In the genomic region with DNA sequence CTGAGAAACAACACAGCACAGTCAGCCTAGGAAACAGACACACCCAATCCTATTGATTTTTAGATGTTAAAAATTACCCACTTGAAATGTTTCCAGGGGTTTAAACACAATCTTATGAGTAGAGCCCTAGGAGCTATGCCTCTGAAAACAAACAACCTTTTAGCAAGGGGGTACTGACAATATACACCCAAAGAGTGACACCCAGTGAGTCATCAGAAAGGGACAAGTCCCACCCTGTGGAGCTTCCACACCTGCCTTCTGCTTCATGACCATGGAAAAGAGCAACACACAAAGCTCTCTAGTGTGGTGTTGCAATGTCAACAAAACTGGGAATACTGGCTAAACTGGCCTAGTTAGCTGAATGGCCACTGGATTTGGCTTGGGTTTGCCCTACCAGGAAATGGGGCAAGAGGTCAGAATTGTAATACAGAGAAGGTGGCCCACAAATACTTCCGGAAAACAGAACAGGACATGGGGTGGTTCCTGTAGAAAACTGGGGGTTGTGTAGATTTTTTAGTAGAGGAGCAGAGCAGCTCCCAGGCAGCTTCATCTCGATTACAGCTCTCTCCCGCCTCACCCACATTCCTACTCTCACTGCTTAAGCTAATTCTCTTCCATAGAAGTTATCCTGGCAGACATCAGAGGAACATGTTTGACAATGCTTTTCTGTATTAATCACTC, we compare ENCODE assay signal across 12 cellular contexts.
DNase-seq lines count a peak whose midpoint lies in the region; ATAC-seq, FAIRE-seq and TF ChIP-seq lines count a peak whose summit lies in the region.
"Had no signal": no experiment of that assay in that cellular context is flagged by ENCODE, and none has a peak within 500 bp of the region (broad histone marks: within the 10 kb centered on the region; RNA-seq: fewer than 3 reads in every experiment).

No MANE protein-coding gene starts in this region.

- H4K20me1 ChIP-seq in hepatocyte (ENCODE audit: insufficient read depth, poor library complexity, severe bottlenecking) = no peaks in the 10 kb centered on the region

- H3K9me3 ChIP-seq in HUES48 (ENCODE audit: control insufficient read depth, insufficient read depth, low read length) (no peaks in the 10 kb centered on the region), hepatocyte (ENCODE audit: low read depth) (no peaks in the 10 kb centered on the region), stomach (no peaks in the 10 kb centered on the region), uterus (no peaks in the 10 kb centered on the region)

- peaks cover 2% of the 10 kb centered on the region for H3K79me2 ChIP-seq in hepatocyte

- FAIRE-seq in frontal cortex (lab: Jason Lieb, UNC) = no peak

- no peak overlapping the region for H3K9ac ChIP-seq in HUES48 (ENCODE audit: low read depth, low read length)

- no peak overlapping the region for H2AFZ ChIP-seq in hepatocyte

- H3K27me3 ChIP-seq in HUES48 (ENCODE audit: control insufficient read depth, insufficient read depth, low read length) = no peaks in the 10 kb centered on the region
- H3K27me3 ChIP-seq in hepatocyte = no peaks in the 10 kb centered on the region
- H3K27me3 ChIP-seq in stomach = no peaks in the 10 kb centered on the region
- no peaks in the 10 kb centered on the region for H3K27me3 ChIP-seq in uterus

- H3K4me2 ChIP-seq in hepatocyte = peak overlapping the region; percentile 41

- TF ChIP-seq CTCF in hepatocyte (IDR thresholded peaks at IDR 0.05; ENCODE audit: poor library complexity) = no peak
- TF ChIP-seq CTCF in stomach (IDR thresholded peaks at IDR 0.05) = no peak
- no peak for TF ChIP-seq CTCF in uterus (IDR thresholded peaks at IDR 0.05)

- TF ChIP-seq POLR2A in stomach (IDR thresholded peaks at IDR 0.05) = no peak
- no peak for TF ChIP-seq POLR2A in uterus (IDR thresholded peaks at IDR 0.05)

- no peaks in the 10 kb centered on the region for H3K9me2 ChIP-seq in hepatocyte (replicated peaks; ENCODE audit: insufficient read depth)

- peak overlapping the region; percentile 34 for H3K27ac ChIP-seq in HUES48 (ENCODE audit: low read depth, low read length)
- peak overlapping the region; percentile 90 for H3K27ac ChIP-seq in hepatocyte
- peak overlapping the region; percentile 81 to 91 (median 84) for H3K27ac ChIP-seq in stomach
- H3K27ac ChIP-seq in uterus = no peak overlapping the region

- H3K4me1 ChIP-seq in HUES48 (ENCODE audit: control insufficient read depth, insufficient read depth, low read length) (peaks cover 5% of the 10 kb centered on the region), hepatocyte (ENCODE audit: insufficient read depth) (peaks cover 11% of the 10 kb centered on the region), stomach (peaks cover 16 to 55% (median 36%) of the 10 kb centered on the region in 4 donors), uterus (no peaks in the 10 kb centered on the region)

- H3K4me3 ChIP-seq in HUES48 (ENCODE audit: low read depth, low read length) (no peak overlapping the region), hepatocyte (no peak overlapping the region), stomach (no peak overlapping the region), uterus (no peak overlapping the region)

- DNase-seq in NCI-H748 treated with DMSO at 0.1 percent for 48 hours (lab: John Stamatoyannopoulos, UW) (peak; percentile 98), hepatocyte (ENCODE audit: low spot score) (peak; percentile 80), stomach (peak; percentile 81), SKM-1 treated with dmso at 0.1 percent for 144 hours (lab: John Stamatoyannopoulos, UW; ENCODE audit: unreplicated experiment) (no peak), frontal cortex (ENCODE audit: low spot score in 2 of 2) (no peak), uterus (no peak)
- DNase-seq: activated CD8-positive, alpha-beta T cell treated with anti-CD3 and anti-CD28 coated beads, Interleukin-2, amount 10 ng/mL, durations not matched to agents 7 days and 5 days; anterior cingulate cortex; DND-41; stimulated activated CD4-positive, alpha-beta T cell treated with anti-CD3 and anti-CD28 coated beads, Interleukin-4, amount 100 ng/mL, for 1 hour had no signal

- H3K36me3 ChIP-seq in HUES48 (ENCODE audit: control insufficient read depth, insufficient read depth, low read length) (no peaks in the 10 kb centered on the region), hepatocyte (replicated peaks; ENCODE audit: insufficient read depth, low read depth) (no peaks in the 10 kb centered on the region), stomach (no peaks in the 10 kb centered on the region), uterus (no peaks in the 10 kb centered on the region)

- WGBS in hepatocyte (ENCODE audit: low lambda C conversion rate, missing lambda C conversion rate) = 62% methylated on average over 3 of the region's 3 CpGs
- WGBS in stomach, 5 donors = 30 to 58% (median 37%) methylated on average over 3 of the region's 3 CpGs

- intact Hi-C loops in stomach (cut with DNase I; ENCODE audit: low total_unique reads) (no loop called here), uterus (cut with DNase I; ENCODE audit: low total_unique reads) (no loop called here)

- no peak for TF ChIP-seq EP300 in stomach (IDR thresholded peaks at IDR 0.05)

- no peak for ATAC-seq in GM21825 (IDR thresholded peaks at IDR 0.05; ENCODE audit: unreplicated experiment)
- ATAC-seq: activated CD8-positive, alpha-beta T cell treated with anti-CD3 and anti-CD28 coated beads, Interleukin-2, amount 10 ng/mL, durations not matched to agents 7 days and 5 days had no signal

Comparison
In these comparisons a context has a peak if more than half of its experiments do, and no peak if none do; other contexts are left out.
1. H3K27ac ChIP-seq: peak in HUES48 (single experiment), hepatocyte (single experiment) and stomach (5 of 5); none in uterus (0 of 2).
2. DNase-seq: peak in NCI-H748 treated with DMSO at 0.1 percent for 48 hours (single experiment), hepatocyte (single experiment) and stomach (single experiment); none in SKM-1 treated with dmso at 0.1 percent for 144 hours (single experiment), frontal cortex (0 of 2) and uterus (0 of 2).